In genomic region chr20:37526839-37527637, GRCh38 we compare ENCODE assay signal across 8 cellular contexts. TPM values are rescaled to one million over a fixed set of nuclear protein-coding genes. Genes with fewer than 3 reads are reported as not detected.
DNase-seq lines count a peak whose midpoint lies in the region; TF ChIP-seq lines count a peak whose summit lies in the region.

No MANE protein-coding gene starts in this region.

- peak overlapping the region; percentile 88 for H3K4me3 Mint-ChIP-seq in activated CD4-positive, alpha-beta memory T cell treated with anti-CD3 and anti-CD28 coated beads, Interleukin-2, amount 10 ng/mL, durations not matched to agents 7 days and 5 days

- H3K4me1 ChIP-seq in BLaER1 (peaks cover 30% of the 10 kb centered on the region), HEK293 (ENCODE audit: control insufficient read depth, insufficient read depth, low read length) (peaks cover 4% of the 10 kb centered on the region), cardiac muscle cell (ENCODE audit: low read depth) (peaks cover 20% of the 10 kb centered on the region), rectal smooth muscle tissue (ENCODE audit: control insufficient read depth, insufficient read depth, low read length) (peaks cover 26% of the 10 kb centered on the region)

- peaks cover 30% of the 10 kb centered on the region; the same call in 1 of the 2 replicates for H3K27me3 ChIP-seq in BLaER1
- no peaks in the 10 kb centered on the region for H3K27me3 ChIP-seq in cardiac muscle cell
- no peaks in the 10 kb centered on the region for H3K27me3 ChIP-seq in rectal smooth muscle tissue (ENCODE audit: control insufficient read depth, insufficient read depth, low read length)

- H3K4me1 Mint-ChIP-seq in activated CD4-positive, alpha-beta memory T cell treated with anti-CD3 and anti-CD28 coated beads, Interleukin-2, amount 10 ng/mL, durations not matched to agents 7 days and 5 days, result peaks cover 48% of the 10 kb centered on the region

- no peak for DNase-seq in activated CD4-positive, alpha-beta memory T cell treated with anti-CD3 and anti-CD28 coated beads, Interleukin-2, amount 10 ng/mL, durations not matched to agents 7 days and 5 days
- DNase-seq in cardiac muscle cell (ENCODE audit: low read depth in 1 of 2, low spot score in 1 of 2), result peak; percentile 54 to 65
- no peak for DNase-seq in NCI-H345 treated with DMSO at 0.1 percent for 48 hours (lab: John Stamatoyannopoulos, UW; ENCODE audit: unreplicated experiment)
- DNase-seq in iPS-NIHi7 (ENCODE audit: extremely low spot score), result no peak
- no peak for DNase-seq in stimulated activated CD4-positive, alpha-beta T cell treated with anti-CD3 and anti-CD28 coated beads, Interleukin-12 subunit alpha, Interleukin-12 subunit beta, amount 100 ng/mL, for 4 hours

- peaks cover 47% of the 10 kb centered on the region for H4K20me1 ChIP-seq in BLaER1

- POLR2A ChIA-PET in HEK293 (lab: Yijun Ruan, JAX), result interaction anchor here (0.8 to 1.6 kb wide), 4 partner anchors 11 to 348 kb away, joined by 3 to 4 read pairs (median 3); no protein-coding TSS in a partner anchor
- POLR2A ChIA-PET in activated CD4-positive, alpha-beta memory T cell treated with anti-CD3 and anti-CD28 coated beads, Interleukin-2, amount 10 ng/mL, durations not matched to agents 7 days and 5 days (lab: Charles Lee), result interaction anchor here (1.1 to 1.5 kb wide), 3 partner anchors 237 to 348 kb away, joined by 3 to 8 read pairs (median 4); partner anchors contain the start of genes MANBAL, MROH8 and RPN2

- H3K27me3 Mint-ChIP-seq in activated CD4-positive, alpha-beta memory T cell treated with anti-CD3 and anti-CD28 coated beads, Interleukin-2, amount 10 ng/mL, durations not matched to agents 7 days and 5 days, result no peaks in the 10 kb centered on the region

- H3K9ac ChIP-seq in BLaER1, result peak overlapping the region; percentile 96
- peak overlapping the region; percentile 72 for H3K9ac ChIP-seq in rectal smooth muscle tissue (ENCODE audit: low read length)

- no peaks in the 10 kb centered on the region for H3K36me3 ChIP-seq in BLaER1
- peaks cover 0 to 3% of the 10 kb centered on the region in 2 experiments; a peak in 1 of 3 replicates for H3K36me3 ChIP-seq in HEK293 (ENCODE audit: control insufficient read depth in 2 of 2, insufficient read depth in 1 of 2, low read length in 2 of 2)
- no peaks in the 10 kb centered on the region for H3K36me3 ChIP-seq in cardiac muscle cell
- no peaks in the 10 kb centered on the region for H3K36me3 ChIP-seq in rectal smooth muscle tissue (ENCODE audit: control insufficient read depth, insufficient read depth, low read length)

- H3K9me3 ChIP-seq in BLaER1 (peaks cover under 1% of the 10 kb centered on the region; the same call in 1 of the 2 replicates), HEK293 (ENCODE audit: control insufficient read depth, insufficient read depth, low read depth, low read length) (no peaks in the 10 kb centered on the region), cardiac muscle cell (ENCODE audit: low read depth) (no peaks in the 10 kb centered on the region)

- no peaks in the 10 kb centered on the region for H3K36me3 Mint-ChIP-seq in activated CD4-positive, alpha-beta memory T cell treated with anti-CD3 and anti-CD28 coated beads, Interleukin-2, amount 10 ng/mL, durations not matched to agents 7 days and 5 days (ENCODE audit: low read depth)

- H3K27ac Mint-ChIP-seq in activated CD4-positive, alpha-beta memory T cell treated with anti-CD3 and anti-CD28 coated beads, Interleukin-2, amount 10 ng/mL, durations not matched to agents 7 days and 5 days, result peak overlapping the region; percentile 99

- H3K4me3 ChIP-seq in BLaER1, result peak overlapping the region; percentile 94
- H3K4me3 ChIP-seq in HEK293 (ENCODE audit: low read depth, low read length), result peak overlapping the region; percentile 93
- peak overlapping the region; percentile 79 for H3K4me3 ChIP-seq in cardiac muscle cell
- H3K4me3 ChIP-seq in rectal smooth muscle tissue (ENCODE audit: low read length), result peak overlapping the region; percentile 91

- H3K27ac ChIP-seq in BLaER1, result peak overlapping the region; percentile 99
- H3K27ac ChIP-seq in HEK293 (ENCODE audit: extremely low read depth, low read depth, low read length), result peak overlapping the region; percentile 95
- H3K27ac ChIP-seq in cardiac muscle cell, result peak overlapping the region; percentile 99
- peak overlapping the region; percentile 99 for H3K27ac ChIP-seq in rectal smooth muscle tissue (ENCODE audit: low read depth, low read length)

- CTCF ChIA-PET in HEK293 (lab: Yijun Ruan, JAX), result interaction anchor here (1.8 kb wide), 1 partner anchor 257 kb away, joined by 4 read pairs; no protein-coding TSS in a partner anchor
- CTCF ChIA-PET in activated CD4-positive, alpha-beta memory T cell treated with anti-CD3 and anti-CD28 coated beads, Interleukin-2, amount 10 ng/mL, durations not matched to agents 7 days and 5 days (lab: Charles Lee), result interaction anchor here (1.2 kb wide), 1 partner anchor 257 kb away, joined by 4 read pairs; no protein-coding TSS in a partner anchor

- H3K4me2 ChIP-seq in BLaER1, result peak overlapping the region; percentile 99

- no peak for TF ChIP-seq CTCF in HEK293 (tag by site-specific recombination; IDR thresholded peaks at IDR 0.05)
- no peak for TF ChIP-seq CTCF in cardiac muscle cell (IDR thresholded peaks at IDR 0.05; ENCODE audit: low read depth, low read length)

- H3K9me3 Mint-ChIP-seq in activated CD4-positive, alpha-beta memory T cell treated with anti-CD3 and anti-CD28 coated beads, Interleukin-2, amount 10 ng/mL, durations not matched to agents 7 days and 5 days, result no peaks in the 10 kb centered on the region

TF ChIP-seq in HEK293, 187 proteins besides CTCF, POLR2A, EP300 and RAD21 (continues in another document):
- TF ChIP-seq SALL2 (tag by site-specific recombination; IDR thresholded peaks at IDR 0.05; ENCODE audit: borderline replicate concordance) (no peak), ZNF791 (tag by site-specific recombination; IDR thresholded peaks at IDR 0.05) (no peak), ZNF121 (tag by site-specific recombination; IDR thresholded peaks at IDR 0.05) (no peak), ZNF174 (tag by site-specific recombination; IDR thresholded peaks at IDR 0.05) (no peak), ZNF707 (tag by site-specific recombination; IDR thresholded peaks at IDR 0.05) (no peak), ZNF146 (tag by site-specific recombination; IDR thresholded peaks at IDR 0.05) (no peak), ZXDB (tag by site-specific recombination; IDR thresholded peaks at IDR 0.05) (no peak), SCRT1 (tag by site-specific recombination; IDR thresholded peaks at IDR 0.05; ENCODE audit: borderline replicate concordance) (no peak), ZNF629 (tag by site-specific recombination; IDR thresholded peaks at IDR 0.05) (no peak), ZNF518A (tag by site-specific recombination; conservative IDR thresholded peaks at IDR 0.05; ENCODE audit: low read depth) (no peak)

RNA-seq across cellular contexts. Expression of gene BLCAP, which starts 0.6 kb away (rescaled TPM):
- total RNA-seq in activated CD4-positive, alpha-beta memory T cell treated with anti-CD3 and anti-CD28 coated beads, Interleukin-2, amount 10 ng/mL, durations not matched to agents 7 days and 5 days, result 10 to 100 TPM; 37.7 to 39.4 TPM
- 87.4 and 89.5 TPM in 2 replicates for total RNA-seq in cardiac muscle cell
- polyA plus RNA-seq in cardiac muscle cell, result 100 and 112 TPM in 2 replicates

RNA-seq across cellular contexts. Expression of gene NNAT, which starts 6.0 kb away (rescaled TPM):
- total RNA-seq in activated CD4-positive, alpha-beta memory T cell treated with anti-CD3 and anti-CD28 coated beads, Interleukin-2, amount 10 ng/mL, durations not matched to agents 7 days and 5 days, result not detected
- 3.6 and 4.2 TPM in 2 replicates for total RNA-seq in cardiac muscle cell
- 1.1 and 5.2 TPM in 2 replicates for polyA plus RNA-seq in cardiac muscle cell

Comparison
In these comparisons a context has a peak if more than half of its experiments do, and no peak if none do; other contexts are left out.
1. DNase-seq: peak in cardiac muscle cell (2 of 2); none in activated CD4-positive, alpha-beta memory T cell treated with anti-CD3 and anti-CD28 coated beads, Interleukin-2, amount 10 ng/mL, durations not matched to agents 7 days and 5 days (single experiment), NCI-H345 treated with DMSO at 0.1 percent for 48 hours (single experiment), iPS-NIHi7 (single experiment) and stimulated activated CD4-positive, alpha-beta T cell treated with anti-CD3 and anti-CD28 coated beads, Interleukin-12 subunit alpha, Interleukin-12 subunit beta, amount 100 ng/mL, for 4 hours (single experiment).
2. Peak in every context shown above with its lines, with median percentiles within 50 percentile points of each other: H3K27ac ChIP-seq and H3K4me3 ChIP-seq.